1 cellular context compared by ENCODE assay signal in the genomic region with DNA sequence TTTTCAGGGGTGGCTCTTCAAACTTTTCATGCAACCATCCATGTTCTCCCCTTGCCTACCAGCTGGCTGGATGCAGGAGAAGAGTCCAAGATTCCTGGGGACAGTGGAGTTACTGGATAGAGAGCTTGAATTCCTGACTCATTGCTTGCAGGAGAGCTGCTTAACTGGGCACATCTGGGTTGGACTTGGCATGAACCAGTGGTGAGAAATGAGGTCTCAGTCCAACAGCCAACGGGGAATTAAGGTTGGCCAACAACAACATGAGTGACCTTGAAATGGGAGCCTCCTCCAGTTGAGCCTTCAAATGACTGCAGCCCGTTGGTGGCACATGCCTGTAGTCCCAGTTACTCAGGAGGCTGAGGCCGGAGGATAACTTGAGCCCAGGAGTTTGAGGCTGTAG.
TF ChIP-seq lines count a peak whose summit lies in the region.

No MANE protein-coding gene starts in this region.

TF ChIP-seq in GM23338, 12 proteins besides CTCF, POLR2A, EP300 and RAD21:
- TF ChIP-seq, protein P1, sequence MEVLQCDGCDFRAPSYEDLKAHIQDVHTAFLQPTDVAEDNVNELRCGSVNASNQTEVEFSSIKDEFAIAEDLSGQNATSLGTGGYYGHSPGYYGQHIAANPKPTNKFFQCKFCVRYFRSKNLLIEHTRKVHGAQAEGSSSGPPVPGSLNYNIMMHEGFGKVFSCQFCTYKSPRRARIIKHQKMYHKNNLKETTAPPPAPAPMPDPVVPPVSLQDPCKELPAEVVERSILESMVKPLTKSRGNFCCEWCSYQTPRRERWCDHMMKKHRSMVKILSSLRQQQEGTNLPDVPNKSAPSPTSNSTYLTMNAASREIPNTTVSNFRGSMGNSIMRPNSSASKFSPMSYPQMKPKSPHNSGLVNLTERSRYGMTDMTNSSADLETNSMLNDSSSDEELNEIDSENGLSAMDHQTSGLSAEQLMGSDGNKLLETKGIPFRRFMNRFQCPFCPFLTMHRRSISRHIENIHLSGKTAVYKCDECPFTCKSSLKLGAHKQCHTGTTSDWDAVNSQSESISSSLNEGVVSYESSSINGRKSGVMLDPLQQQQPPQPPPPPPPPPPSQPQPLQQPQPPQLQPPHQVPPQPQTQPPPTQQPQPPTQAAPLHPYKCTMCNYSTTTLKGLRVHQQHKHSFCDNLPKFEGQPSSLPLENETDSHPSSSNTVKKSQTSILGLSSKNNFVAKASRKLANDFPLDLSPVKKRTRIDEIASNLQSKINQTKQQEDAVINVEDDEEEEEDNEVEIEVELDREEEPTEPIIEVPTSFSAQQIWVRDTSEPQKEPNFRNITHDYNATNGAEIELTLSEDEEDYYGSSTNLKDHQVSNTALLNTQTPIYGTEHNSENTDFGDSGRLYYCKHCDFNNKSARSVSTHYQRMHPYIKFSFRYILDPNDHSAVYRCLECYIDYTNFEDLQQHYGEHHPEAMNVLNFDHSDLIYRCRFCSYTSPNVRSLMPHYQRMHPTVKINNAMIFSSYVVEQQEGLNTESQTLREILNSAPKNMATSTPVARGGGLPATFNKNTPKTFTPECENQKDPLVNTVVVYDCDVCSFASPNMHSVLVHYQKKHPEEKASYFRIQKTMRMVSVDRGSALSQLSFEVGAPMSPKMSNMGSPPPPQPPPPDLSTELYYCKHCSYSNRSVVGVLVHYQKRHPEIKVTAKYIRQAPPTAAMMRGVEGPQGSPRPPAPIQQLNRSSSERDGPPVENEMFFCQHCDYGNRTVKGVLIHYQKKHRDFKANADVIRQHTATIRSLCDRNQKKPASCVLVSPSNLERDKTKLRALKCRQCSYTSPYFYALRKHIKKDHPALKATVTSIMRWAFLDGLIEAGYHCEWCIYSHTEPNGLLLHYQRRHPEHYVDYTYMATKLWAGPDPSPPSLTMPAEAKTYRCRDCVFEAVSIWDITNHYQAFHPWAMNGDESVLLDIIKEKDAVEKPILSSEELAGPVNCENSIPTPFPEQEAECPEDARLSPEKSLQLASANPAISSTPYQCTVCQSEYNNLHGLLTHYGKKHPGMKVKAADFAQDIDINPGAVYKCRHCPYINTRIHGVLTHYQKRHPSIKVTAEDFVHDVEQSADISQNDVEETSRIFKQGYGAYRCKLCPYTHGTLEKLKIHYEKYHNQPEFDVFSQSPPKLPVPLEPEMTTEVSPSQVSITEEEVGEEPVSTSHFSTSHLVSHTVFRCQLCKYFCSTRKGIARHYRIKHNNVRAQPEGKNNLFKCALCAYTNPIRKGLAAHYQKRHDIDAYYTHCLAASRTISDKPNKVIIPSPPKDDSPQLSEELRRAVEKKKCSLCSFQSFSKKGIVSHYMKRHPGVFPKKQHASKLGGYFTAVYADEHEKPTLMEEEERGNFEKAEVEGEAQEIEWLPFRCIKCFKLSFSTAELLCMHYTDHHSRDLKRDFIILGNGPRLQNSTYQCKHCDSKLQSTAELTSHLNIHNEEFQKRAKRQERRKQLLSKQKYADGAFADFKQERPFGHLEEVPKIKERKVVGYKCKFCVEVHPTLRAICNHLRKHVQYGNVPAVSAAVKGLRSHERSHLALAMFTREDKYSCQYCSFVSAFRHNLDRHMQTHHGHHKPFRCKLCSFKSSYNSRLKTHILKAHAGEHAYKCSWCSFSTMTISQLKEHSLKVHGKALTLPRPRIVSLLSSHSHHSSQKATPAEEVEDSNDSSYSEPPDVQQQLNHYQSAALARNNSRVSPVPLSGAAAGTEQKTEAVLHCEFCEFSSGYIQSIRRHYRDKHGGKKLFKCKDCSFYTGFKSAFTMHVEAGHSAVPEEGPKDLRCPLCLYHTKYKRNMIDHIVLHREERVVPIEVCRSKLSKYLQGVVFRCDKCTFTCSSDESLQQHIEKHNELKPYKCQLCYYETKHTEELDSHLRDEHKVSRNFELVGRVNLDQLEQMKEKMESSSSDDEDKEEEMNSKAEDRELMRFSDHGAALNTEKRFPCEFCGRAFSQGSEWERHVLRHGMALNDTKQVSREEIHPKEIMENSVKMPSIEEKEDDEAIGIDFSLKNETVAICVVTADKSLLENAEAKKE (CRISPR knock-in tag; IDR thresholded peaks at IDR 0.05) = no peak
- TF ChIP-seq ZNF331 (CRISPR knock-in tag; IDR thresholded peaks at IDR 0.05; ENCODE audit: low read depth) (no peak), ETS1 (IDR thresholded peaks at IDR 0.05) (no peak), ZNF114 (CRISPR knock-in tag; IDR thresholded peaks at IDR 0.05) (no peak)
- TF ChIP-seq, protein P2, sequence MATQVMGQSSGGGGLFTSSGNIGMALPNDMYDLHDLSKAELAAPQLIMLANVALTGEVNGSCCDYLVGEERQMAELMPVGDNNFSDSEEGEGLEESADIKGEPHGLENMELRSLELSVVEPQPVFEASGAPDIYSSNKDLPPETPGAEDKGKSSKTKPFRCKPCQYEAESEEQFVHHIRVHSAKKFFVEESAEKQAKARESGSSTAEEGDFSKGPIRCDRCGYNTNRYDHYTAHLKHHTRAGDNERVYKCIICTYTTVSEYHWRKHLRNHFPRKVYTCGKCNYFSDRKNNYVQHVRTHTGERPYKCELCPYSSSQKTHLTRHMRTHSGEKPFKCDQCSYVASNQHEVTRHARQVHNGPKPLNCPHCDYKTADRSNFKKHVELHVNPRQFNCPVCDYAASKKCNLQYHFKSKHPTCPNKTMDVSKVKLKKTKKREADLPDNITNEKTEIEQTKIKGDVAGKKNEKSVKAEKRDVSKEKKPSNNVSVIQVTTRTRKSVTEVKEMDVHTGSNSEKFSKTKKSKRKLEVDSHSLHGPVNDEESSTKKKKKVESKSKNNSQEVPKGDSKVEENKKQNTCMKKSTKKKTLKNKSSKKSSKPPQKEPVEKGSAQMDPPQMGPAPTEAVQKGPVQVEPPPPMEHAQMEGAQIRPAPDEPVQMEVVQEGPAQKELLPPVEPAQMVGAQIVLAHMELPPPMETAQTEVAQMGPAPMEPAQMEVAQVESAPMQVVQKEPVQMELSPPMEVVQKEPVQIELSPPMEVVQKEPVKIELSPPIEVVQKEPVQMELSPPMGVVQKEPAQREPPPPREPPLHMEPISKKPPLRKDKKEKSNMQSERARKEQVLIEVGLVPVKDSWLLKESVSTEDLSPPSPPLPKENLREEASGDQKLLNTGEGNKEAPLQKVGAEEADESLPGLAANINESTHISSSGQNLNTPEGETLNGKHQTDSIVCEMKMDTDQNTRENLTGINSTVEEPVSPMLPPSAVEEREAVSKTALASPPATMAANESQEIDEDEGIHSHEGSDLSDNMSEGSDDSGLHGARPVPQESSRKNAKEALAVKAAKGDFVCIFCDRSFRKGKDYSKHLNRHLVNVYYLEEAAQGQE (IDR thresholded peaks at IDR 0.05; ENCODE audit: unreplicated experiment) = no peak
